ENCODE assay signal across 11 cellular contexts in the genomic region with DNA sequence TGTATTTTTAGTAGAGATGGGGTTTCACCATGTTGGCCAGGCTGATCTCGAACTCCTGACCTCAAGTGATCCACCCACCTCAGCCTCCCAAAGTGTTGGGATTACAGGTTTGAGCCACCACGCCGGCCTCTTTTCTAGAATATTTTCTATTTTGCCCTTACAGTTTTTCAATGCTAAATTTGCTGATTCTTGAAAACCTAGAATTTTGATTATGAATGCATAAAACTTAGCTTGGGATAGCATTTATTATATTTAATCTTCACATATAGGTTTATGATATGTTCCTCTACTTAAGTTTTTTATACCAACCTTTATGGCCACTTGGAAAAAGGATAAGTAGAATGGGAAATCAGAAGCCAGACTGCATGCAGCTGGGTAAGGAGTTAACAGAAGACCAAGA. TPM values are rescaled to one million over a fixed set of nuclear protein-coding genes. Genes with fewer than 3 reads are reported as not detected.
DNase-seq lines count a peak whose midpoint lies in the region; ATAC-seq, FAIRE-seq and TF ChIP-seq lines count a peak whose summit lies in the region.
"Had no signal": no experiment of that assay in that cellular context is flagged by ENCODE, and none has a peak within 500 bp of the region (broad histone marks: within the 10 kb centered on the region; RNA-seq: fewer than 3 reads in every experiment).

No MANE protein-coding gene starts in this region.

- no peak overlapping the region for H3K9ac ChIP-seq in HepG2 (ENCODE audit: insufficient read depth, low read depth, low read length)
- no peak overlapping the region for H3K9ac ChIP-seq in smooth muscle cell (ENCODE audit: low read depth)

- no peak overlapping the region for H2AFZ ChIP-seq in HepG2 (ENCODE audit: low read length)
- no peak overlapping the region for H2AFZ ChIP-seq in hepatocyte
- no peak overlapping the region for H2AFZ ChIP-seq in smooth muscle cell (ENCODE audit: low read depth)

- no peaks in the 10 kb centered on the region; a peak in 1 of 5 replicates for H3K27me3 ChIP-seq in HepG2 (ENCODE audit: control insufficient read depth in 1 of 2, insufficient read depth in 2 of 2, low read length in 2 of 2)
- H3K27me3 ChIP-seq in right lobe of liver = no peaks in the 10 kb centered on the region
- H3K27me3 ChIP-seq in hepatocyte = no peaks in the 10 kb centered on the region
- no peaks in the 10 kb centered on the region for H3K27me3 ChIP-seq in smooth muscle cell (ENCODE audit: low read depth)
- H3K27me3 ChIP-seq in sigmoid colon = no peaks in the 10 kb centered on the region

- H3K4me3 ChIP-seq in HepG2 (replicated peaks in 1 of 3; ENCODE audit: insufficient read depth in 1 of 3, low read depth in 2 of 3, low read length in 3 of 3) (no peak overlapping the region), right lobe of liver (no peak overlapping the region), hepatocyte (no peak overlapping the region), smooth muscle cell (no peak overlapping the region), sigmoid colon (no peak overlapping the region)

- TF ChIP-seq EP300 in HepG2 (IDR thresholded peaks at IDR 0.05; ENCODE audit: low read depth in 2 of 2, low read length in 2 of 2) (no peak), HepG2 (CRISPR knock-in tag; IDR thresholded peaks at IDR 0.05; ENCODE audit: borderline replicate concordance) (no peak), sigmoid colon (IDR thresholded peaks at IDR 0.05) (no peak)

- H3K27ac Mint-ChIP-seq in activated CD4-positive, alpha-beta memory T cell treated with anti-CD3 and anti-CD28 coated beads, Interleukin-2, amount 10 ng/mL, durations not matched to agents 7 days and 5 days = no peak overlapping the region

- peaks cover 45% of the 10 kb centered on the region for H3K4me1 Mint-ChIP-seq in activated CD4-positive, alpha-beta memory T cell treated with anti-CD3 and anti-CD28 coated beads, Interleukin-2, amount 10 ng/mL, durations not matched to agents 7 days and 5 days

- H3K27ac ChIP-seq in HepG2 (ENCODE audit: extremely low read length, insufficient read depth, low read length) (no peak overlapping the region), right lobe of liver (no peak overlapping the region), hepatocyte (no peak overlapping the region), smooth muscle cell (ENCODE audit: low read depth) (no peak overlapping the region), sigmoid colon (no peak overlapping the region)
- H3K27ac ChIP-seq: RWPE1 had no signal

- peaks cover 0 to 6% of the 10 kb centered on the region in 2 experiments; a peak in 3 of 5 replicates for H3K36me3 ChIP-seq in HepG2 (replicated peaks in 1 of 2; ENCODE audit: control insufficient read depth in 1 of 2, insufficient read depth in 2 of 2, low read length in 2 of 2)
- H3K36me3 ChIP-seq in right lobe of liver = no peaks in the 10 kb centered on the region
- no peaks in the 10 kb centered on the region for H3K36me3 ChIP-seq in hepatocyte (replicated peaks; ENCODE audit: insufficient read depth, low read depth)
- no peaks in the 10 kb centered on the region for H3K36me3 ChIP-seq in smooth muscle cell (ENCODE audit: low read depth)
- H3K36me3 ChIP-seq in sigmoid colon = peaks cover 0 to 17% (median 0%) of the 10 kb centered on the region in 4 donors

- TF ChIP-seq RAD21 in HepG2 (CRISPR knock-in tag; IDR thresholded peaks at IDR 0.05) = no peak

- intact Hi-C loops in HepG2 (cut with micrococcal nuclease; ENCODE audit: unreplicated experiment) = no loop called here
- intact Hi-C loops in right lobe of liver (cut with DNase I) = no loop called here
- intact Hi-C loops in sigmoid colon (cut with DNase I) = loop anchor here (5.0 kb wide), 3 partner anchors 34 to 259 kb away; a partner anchor contains a TSS

- H4K20me1 ChIP-seq in HepG2 (ENCODE audit: insufficient read depth, low read length) = no peaks in the 10 kb centered on the region; the same call in 1 of the 2 replicates
- no peaks in the 10 kb centered on the region for H4K20me1 ChIP-seq in hepatocyte (ENCODE audit: insufficient read depth, poor library complexity, severe bottlenecking)
- H4K20me1 ChIP-seq in smooth muscle cell (ENCODE audit: low read depth) = peaks cover under 1% of the 10 kb centered on the region

- POLR2A ChIA-PET in HepG2 (lab: Yijun Ruan, JAX) = no interaction called here
- POLR2A ChIA-PET in activated CD4-positive, alpha-beta memory T cell treated with anti-CD3 and anti-CD28 coated beads, Interleukin-2, amount 10 ng/mL, durations not matched to agents 7 days and 5 days (lab: Charles Lee) = interaction anchor here (1.0 kb wide), 1 partner anchor 17 kb away, joined by 3 read pairs; no protein-coding TSS in a partner anchor

- H3K4me1 ChIP-seq in HepG2 (ENCODE audit: insufficient read depth, low read length) = peaks cover 28% of the 10 kb centered on the region
- peaks cover 0 to 23% (median 0%) of the 10 kb centered on the region in 4 donors for H3K4me1 ChIP-seq in right lobe of liver
- H3K4me1 ChIP-seq in hepatocyte (ENCODE audit: insufficient read depth) = peaks cover 23% of the 10 kb centered on the region
- peaks cover 21% of the 10 kb centered on the region for H3K4me1 ChIP-seq in smooth muscle cell (ENCODE audit: low read depth)
- H3K4me1 ChIP-seq in sigmoid colon = peaks cover 0 to 36% (median 27%) of the 10 kb centered on the region in 4 donors

- TF ChIP-seq POLR2A in HepG2 (IDR thresholded peaks at IDR 0.05; ENCODE audit: insufficient read depth in 1 of 2, low read depth in 2 of 2, low read length in 2 of 2) (no peak), right lobe of liver (IDR thresholded peaks at IDR 0.05) (no peak), sigmoid colon (IDR thresholded peaks at IDR 0.05) (no peak)

- DNase-seq in HepG2 (ENCODE audit: low spot score) = no peak
- no peak for DNase-seq in right lobe of liver
- DNase-seq in activated CD4-positive, alpha-beta memory T cell treated with anti-CD3 and anti-CD28 coated beads, Interleukin-2, amount 10 ng/mL, durations not matched to agents 7 days and 5 days = no peak
- DNase-seq in hepatocyte (ENCODE audit: low spot score) = no peak
- DNase-seq in smooth muscle cell (lab: John Stamatoyannopoulos, UW; ENCODE audit: unreplicated experiment) = no peak
- no peak for DNase-seq in sigmoid colon
- DNase-seq in germinal center (ENCODE audit: low spot score) = no peak
- DNase-seq: NCI-H446 had no signal

- TF ChIP-seq CTCF in HepG2 (CRISPR knock-in tag; IDR thresholded peaks at IDR 0.05) = no peak
- no peak for TF ChIP-seq CTCF in right lobe of liver (IDR thresholded peaks at IDR 0.05)
- no peak for TF ChIP-seq CTCF in hepatocyte (IDR thresholded peaks at IDR 0.05; ENCODE audit: poor library complexity)
- TF ChIP-seq CTCF in smooth muscle cell (IDR thresholded peaks at IDR 0.05; ENCODE audit: borderline replicate concordance, insufficient read depth, poor library complexity, severe bottlenecking) = no peak
- no peak for TF ChIP-seq CTCF in sigmoid colon (IDR thresholded peaks at IDR 0.05)

- ATAC-seq in HepG2 (no peak), right lobe of liver (no peak), HG03378 (IDR thresholded peaks at IDR 0.05; ENCODE audit: unreplicated experiment) (no peak)

- H3K79me2 ChIP-seq in HepG2 (ENCODE audit: insufficient read depth, low read length) (peaks cover 37% of the 10 kb centered on the region), hepatocyte (peaks cover 50% of the 10 kb centered on the region), smooth muscle cell (ENCODE audit: low read depth) (peaks cover 62% of the 10 kb centered on the region)

- no peaks in the 10 kb centered on the region for H3K9me3 Mint-ChIP-seq in activated CD4-positive, alpha-beta memory T cell treated with anti-CD3 and anti-CD28 coated beads, Interleukin-2, amount 10 ng/mL, durations not matched to agents 7 days and 5 days

- H3K9me2 ChIP-seq in hepatocyte (replicated peaks; ENCODE audit: insufficient read depth) = no peaks in the 10 kb centered on the region

- CTCF ChIA-PET in HepG2 (lab: Yijun Ruan, JAX; ENCODE audit: low intra/inter-chr PET ratio, low total read pairs) = no interaction called here
- CTCF ChIA-PET in activated CD4-positive, alpha-beta memory T cell treated with anti-CD3 and anti-CD28 coated beads, Interleukin-2, amount 10 ng/mL, durations not matched to agents 7 days and 5 days (lab: Charles Lee) = no interaction called here

- H3K9me3 ChIP-seq in HepG2 (ENCODE audit: low read length) (no peaks in the 10 kb centered on the region), right lobe of liver (no peaks in the 10 kb centered on the region), hepatocyte (ENCODE audit: low read depth) (no peaks in the 10 kb centered on the region), smooth muscle cell (replicated peaks; ENCODE audit: low read depth) (no peaks in the 10 kb centered on the region), sigmoid colon (no peaks in the 10 kb centered on the region)

- peaks cover 4% of the 10 kb centered on the region for H3F3A ChIP-seq in smooth muscle cell (ENCODE audit: low read depth)

- no TSS peak for BruUV-seq in HepG2 (replicated peaks; lab: Mats Ljungman, UMichigan)

- no peaks in the 10 kb centered on the region for H3K27me3 Mint-ChIP-seq in activated CD4-positive, alpha-beta memory T cell treated with anti-CD3 and anti-CD28 coated beads, Interleukin-2, amount 10 ng/mL, durations not matched to agents 7 days and 5 days

- 99% methylated on average over 3 of the region's 3 CpGs for WGBS in HepG2 (ENCODE audit: low lambda C conversion rate)
- 67% methylated on average over 2 of the region's 3 CpGs for WGBS in right lobe of liver (ENCODE audit: insufficient coverage, low coverage, low lambda C conversion rate, missing lambda C conversion rate)
- WGBS in hepatocyte (ENCODE audit: low lambda C conversion rate, missing lambda C conversion rate) = 97% methylated on average over 3 of the region's 3 CpGs
- WGBS in smooth muscle cell (ENCODE audit: low lambda C conversion rate) = 96% methylated on average over 3 of the region's 3 CpGs
- WGBS in sigmoid colon, 2 donors = 84 to 95% methylated on average over 3 of the region's 3 CpGs

- FAIRE-seq in HepG2 (lab: Jason Lieb, UNC) = no peak
- FAIRE-seq: GM18507 had no signal

- in situ Hi-C loops in HepG2 (cut with HindIII; ENCODE audit: extremely low pct_ligation_motif_present, low pct_unique_long_range_greater_than_20kb) = no loop called here

- peak overlapping the region; percentile 92 for H3K4me3 Mint-ChIP-seq in activated CD4-positive, alpha-beta memory T cell treated with anti-CD3 and anti-CD28 coated beads, Interleukin-2, amount 10 ng/mL, durations not matched to agents 7 days and 5 days

- H3K36me3 Mint-ChIP-seq in activated CD4-positive, alpha-beta memory T cell treated with anti-CD3 and anti-CD28 coated beads, Interleukin-2, amount 10 ng/mL, durations not matched to agents 7 days and 5 days (ENCODE audit: low read depth) = peaks cover 52% of the 10 kb centered on the region

- H3K4me2 ChIP-seq in HepG2 (ENCODE audit: low read depth, low read length) (peak overlapping the region; percentile 89; the same call in 1 of the 2 replicates), hepatocyte (peak overlapping the region; percentile 84), smooth muscle cell (no peak overlapping the region)

RNA-seq across cellular contexts. Expression of a gene that starts 2.1 kb away (rescaled TPM):
- total RNA-seq in HepG2 (2016; rRNA removed; fragmentation: Illumina TruSeq; extraction: Trizol) = 25.6 and 26.9 TPM in 2 replicates
- 17.9 and 19.9 TPM in 2 replicates for total RNA-seq in HepG2 (2016; cell fraction: cytosol; rRNA removed; fragmentation: Illumina TruSeq; extraction: Trizol; ENCODE audit: low read depth)
- total RNA-seq in HepG2 (2016; cell fraction: insoluble cytoplasmic fraction; rRNA removed; fragmentation: Illumina TruSeq; extraction: Trizol) = 26.6 and 27.6 TPM in 2 replicates
- total RNA-seq in HepG2 (2016; cell fraction: membrane; rRNA removed; fragmentation: Illumina TruSeq; extraction: Trizol) = 31.1 and 33.1 TPM in 2 replicates
- 15.4 and 16.4 TPM in 2 replicates for total RNA-seq in HepG2 (2016; cell fraction: nucleus; rRNA removed; fragmentation: Illumina TruSeq; extraction: Trizol)
- 20.8 and 27.7 TPM in 2 replicates for polyA plus RNA-seq in HepG2 (2011; rRNA removed)
- polyA plus RNA-seq in HepG2 (2011; cell fraction: cytosol; rRNA removed) = 12.3 and 20.7 TPM in 2 replicates
- polyA plus RNA-seq in HepG2 (2011; cell fraction: nucleus; rRNA removed) = 3.3 and 4.4 TPM in 2 replicates
- polyA plus RNA-seq in HepG2 (2012) = 20.8 and 25.5 TPM in 2 replicates
- polyA plus RNA-seq in HepG2 (2016; cell fraction: cytosol; fragmentation: Illumina TruSeq; extraction: Trizol; ENCODE audit: low read depth) = 18.6 and 27.4 TPM in 2 replicates
- polyA plus RNA-seq in HepG2 (2016; cell fraction: insoluble cytoplasmic fraction; fragmentation: Illumina TruSeq; extraction: Trizol; ENCODE audit: low read depth) = 32.4 and 33.8 TPM in 2 replicates
- polyA plus RNA-seq in HepG2 (2016; cell fraction: membrane; fragmentation: Illumina TruSeq; extraction: Trizol; ENCODE audit: low read depth) = 30.4 and 37.5 TPM in 2 replicates
- 23.7 and 24.2 TPM in 2 replicates for polyA plus RNA-seq in HepG2 (2016; cell fraction: nucleus; fragmentation: Illumina TruSeq; extraction: Trizol; ENCODE audit: insufficient read depth, low read depth)
- polyA minus RNA-seq in HepG2 (2011; rRNA and poly(A)+ RNA removed; ENCODE audit: low replicate concordance) = 6.9 and 8.6 TPM in 2 replicates
- 5.4 and 6.6 TPM in 2 replicates for polyA minus RNA-seq in HepG2 (2011; cell fraction: cytosol; rRNA and poly(A)+ RNA removed)
- 3.6 and 5.1 TPM in 2 replicates for polyA minus RNA-seq in HepG2 (2011; cell fraction: nucleus; rRNA and poly(A)+ RNA removed)
- total RNA-seq in right lobe of liver = 10 to 100 TPM in 1 of 6 experiments, 1 to 10 TPM in 5; 6.6 to 10.4 (median 8.0) TPM
- 10 to 100 TPM; 25.0 to 25.4 TPM for total RNA-seq in activated CD4-positive, alpha-beta memory T cell treated with anti-CD3 and anti-CD28 coated beads, Interleukin-2, amount 10 ng/mL, durations not matched to agents 7 days and 5 days
- total RNA-seq in hepatocyte = 19.7 and 24.2 TPM in 2 replicates
- polyA plus RNA-seq in hepatocyte = 29.2 and 29.9 TPM in 2 replicates
- total RNA-seq in smooth muscle cell = 12.1 and 28.6 TPM in 2 replicates
- 22.5 and 28.0 TPM in 2 replicates for polyA plus RNA-seq in smooth muscle cell
- 10 to 100 TPM in 3 of 4 donors, 1 to 10 TPM in 1; 5.7 to 14.5 (median 10.6) TPM for total RNA-seq in sigmoid colon
- 10 to 100 TPM; 18.0 to 33.0 (median 23.2) TPM for polyA plus RNA-seq in sigmoid colon

RNA-seq across cellular contexts. Expression of a gene that starts 2.5 kb away (rescaled TPM):
- total RNA-seq in HepG2 (2016; rRNA removed; fragmentation: Illumina TruSeq; extraction: Trizol) = 9.2 and 10.2 TPM in 2 replicates
- total RNA-seq in HepG2 (2016; cell fraction: cytosol; rRNA removed; fragmentation: Illumina TruSeq; extraction: Trizol; ENCODE audit: low read depth) = 1.7 and 2.2 TPM in 2 replicates
- total RNA-seq in HepG2 (2016; cell fraction: insoluble cytoplasmic fraction; rRNA removed; fragmentation: Illumina TruSeq; extraction: Trizol) = 7.8 and 9.8 TPM in 2 replicates
- total RNA-seq in HepG2 (2016; cell fraction: membrane; rRNA removed; fragmentation: Illumina TruSeq; extraction: Trizol) = 6.1 and 6.8 TPM in 2 replicates
- 13.9 and 15.6 TPM in 2 replicates for total RNA-seq in HepG2 (2016; cell fraction: nucleus; rRNA removed; fragmentation: Illumina TruSeq; extraction: Trizol)
- polyA plus RNA-seq in HepG2 (2011; rRNA removed) = 4.3 and 7.4 TPM in 2 replicates
- polyA plus RNA-seq in HepG2 (2011; cell fraction: cytosol; rRNA removed) = 2.8 and 3.6 TPM in 2 replicates
- polyA plus RNA-seq in HepG2 (2011; cell fraction: nucleus; rRNA removed) = 2.2 and 3.6 TPM in 2 replicates
- 4.2 and 5.9 TPM in 2 replicates for polyA plus RNA-seq in HepG2 (2012)
- polyA plus RNA-seq in HepG2 (2016; cell fraction: cytosol; fragmentation: Illumina TruSeq; extraction: Trizol; ENCODE audit: low read depth) = 1.4 and 1.7 TPM in 2 replicates
- 4.1 and 4.6 TPM in 2 replicates for polyA plus RNA-seq in HepG2 (2016; cell fraction: insoluble cytoplasmic fraction; fragmentation: Illumina TruSeq; extraction: Trizol; ENCODE audit: low read depth)
- polyA plus RNA-seq in HepG2 (2016; cell fraction: membrane; fragmentation: Illumina TruSeq; extraction: Trizol; ENCODE audit: low read depth) = 2.7 TPM in 2 replicates
- polyA plus RNA-seq in HepG2 (2016; cell fraction: nucleus; fragmentation: Illumina TruSeq; extraction: Trizol; ENCODE audit: insufficient read depth, low read depth) = 12.9 and 13.8 TPM in 2 replicates
- 5.8 and 9.3 TPM in 2 replicates for polyA minus RNA-seq in HepG2 (2011; rRNA and poly(A)+ RNA removed; ENCODE audit: low replicate concordance)
- 6.3 and 7.1 TPM in 2 replicates for polyA minus RNA-seq in HepG2 (2011; cell fraction: cytosol; rRNA and poly(A)+ RNA removed)
- 16.0 and 16.5 TPM in 2 replicates for polyA minus RNA-seq in HepG2 (2011; cell fraction: nucleus; rRNA and poly(A)+ RNA removed)
- 1 to 10 TPM; 2.4 to 6.8 (median 5.5) TPM for total RNA-seq in right lobe of liver
- total RNA-seq in activated CD4-positive, alpha-beta memory T cell treated with anti-CD3 and anti-CD28 coated beads, Interleukin-2, amount 10 ng/mL, durations not matched to agents 7 days and 5 days = 10 to 100 TPM; 70.4 to 71.7 TPM
- 26.9 and 27.1 TPM in 2 replicates for total RNA-seq in hepatocyte
- 13.3 and 15.7 TPM in 2 replicates for polyA plus RNA-seq in hepatocyte
- 100 and 130 TPM in 2 replicates for total RNA-seq in smooth muscle cell
- polyA plus RNA-seq in smooth muscle cell = 56.5 and 66.6 TPM in 2 replicates
- total RNA-seq in sigmoid colon = 10 to 100 TPM; 17.4 to 19.3 (median 18.6) TPM
- 1 to 10 TPM; 2.3 to 7.3 (median 2.4) TPM for polyA plus RNA-seq in sigmoid colon
